ENCODE assay signal across 25 cellular contexts in the genomic region with DNA sequence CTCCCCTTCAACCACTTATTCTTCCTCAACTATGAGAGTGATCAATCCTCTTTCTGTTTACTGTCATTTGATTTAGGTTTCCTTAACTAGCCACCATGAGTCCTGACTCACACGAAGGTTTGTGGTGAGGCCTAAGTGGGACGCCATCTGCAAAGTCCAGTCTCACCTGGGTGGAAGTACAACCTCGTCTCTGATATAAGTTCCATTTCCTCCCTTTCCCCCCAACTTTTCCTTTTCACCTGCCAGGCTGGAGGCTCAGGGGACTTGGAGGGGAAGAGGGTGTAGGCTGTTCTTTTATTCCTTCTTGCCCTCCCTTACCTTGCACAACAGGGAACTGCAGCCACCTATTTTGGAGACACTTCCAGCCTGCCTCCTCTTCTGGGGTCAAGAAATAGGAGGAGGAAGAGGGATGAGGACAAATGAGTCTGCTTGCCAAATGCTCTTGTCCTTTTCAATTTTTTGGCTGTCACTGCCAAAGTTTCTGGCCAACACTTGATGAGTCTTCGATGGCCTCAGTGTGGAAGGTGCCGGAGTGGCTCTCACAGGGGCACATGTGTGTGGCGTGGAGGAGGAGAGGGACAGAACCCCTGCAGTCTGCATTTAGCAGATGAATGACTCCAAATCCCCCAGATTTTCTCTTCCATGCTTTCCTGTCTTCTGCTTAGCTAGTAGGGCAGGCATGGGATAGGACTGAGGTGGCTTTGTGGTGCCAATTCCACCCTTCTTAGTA.
"Had no signal": no experiment of that assay in that cellular context is flagged by ENCODE, and none has a peak within 500 bp of the region (broad histone marks: within the 10 kb centered on the region; RNA-seq: fewer than 3 reads in every experiment).

No MANE protein-coding gene starts in this region.

- H3K27me3 ChIP-seq: colonic mucosa, pancreas, testis, tibial artery, upper lobe of left lung had no signal

- H3K27ac ChIP-seq: colonic mucosa, esophagus squamous epithelium, lower lobe of right lung, pancreas, tibial artery, upper lobe of left lung had no signal

- H3K4me2 ChIP-seq: smooth muscle cell had no signal

- H3K4me3 Mint-ChIP-seq: natural killer cell; stimulated activated memory B cell treated with anti-CD40 and anti-IgM and Interleukin-4, amounts not matched to agents 10 μg/mL and 1 μg/mL and 100 μg/mL, for 72 hours had no signal

- H3K27ac Mint-ChIP-seq: natural killer cell; stimulated activated memory B cell treated with anti-CD40 and anti-IgM and Interleukin-4, amounts not matched to agents 10 μg/mL and 1 μg/mL and 100 μg/mL, for 72 hours had no signal

- H3K4me3 ChIP-seq: colonic mucosa, esophagus squamous epithelium, heart right ventricle, lower lobe of right lung, pancreas, smooth muscle cell, testis, tibial artery, upper lobe of left lung had no signal

- H3K36me3 Mint-ChIP-seq: natural killer cell; stimulated activated memory B cell treated with anti-CD40 and anti-IgM and Interleukin-4, amounts not matched to agents 10 μg/mL and 1 μg/mL and 100 μg/mL, for 72 hours had no signal

- ATAC-seq: left colon; lower lobe of right lung; pancreas; stimulated activated memory B cell treated with anti-CD40 and anti-IgM and Interleukin-4, amounts not matched to agents 10 μg/mL and 1 μg/mL and 100 μg/mL, for 72 hours; stimulated activated naive CD8-positive, alpha-beta T cell treated with anti-CD3 and anti-CD28 coated beads, Interleukin-15, Interleukin-2, amounts not matched to agents 100 U/mL and 50 U/mL, for 24 hours had no signal

- H3K9me3 ChIP-seq: colonic mucosa, lower lobe of right lung, pancreas, testis had no signal

- DNase-seq: colonic mucosa; dermis blood vessel endothelial cell; effector memory CD4-positive, alpha-beta T cell; erythroblast; esophagus squamous epithelium; foreskin melanocyte; glutamatergic neuron; heart right ventricle; hippocampal formation; kidney glomerular epithelial cell; left colon; left ventricle myocardium superior; lower lobe of right lung; natural killer cell; occipital lobe; pancreas; retina; stimulated activated CD4-positive, alpha-beta T cell treated with anti-CD3 and anti-CD28 coated beads, Interleukin-4, amount 100 ng/mL, for 4 hours; stimulated activated naive CD8-positive, alpha-beta T cell treated with anti-CD3 and anti-CD28 coated beads, Interleukin-15, Interleukin-2, amounts not matched to agents 100 U/mL and 50 U/mL, for 24 hours; substantia nigra; testis; tibial artery; upper lobe of left lung had no signal

- H3K36me3 ChIP-seq: colonic mucosa, esophagus squamous epithelium, heart right ventricle, lower lobe of right lung, pancreas, tibial artery, upper lobe of left lung had no signal

- H3K27me3 Mint-ChIP-seq: stimulated activated memory B cell treated with anti-CD40 and anti-IgM and Interleukin-4, amounts not matched to agents 10 μg/mL and 1 μg/mL and 100 μg/mL, for 72 hours had no signal

- H3K4me1 ChIP-seq: colonic mucosa, esophagus squamous epithelium, lower lobe of right lung, pancreas, testis, tibial artery, upper lobe of left lung had no signal

- H3K4me1 Mint-ChIP-seq: natural killer cell; stimulated activated memory B cell treated with anti-CD40 and anti-IgM and Interleukin-4, amounts not matched to agents 10 μg/mL and 1 μg/mL and 100 μg/mL, for 72 hours had no signal
